ENCODE assay signal across 8 cellular contexts in genomic region chr11:114075891-114076441, GRCh38. TPM values are rescaled to one million over a fixed set of nuclear protein-coding genes. Genes with fewer than 3 reads are reported as not detected.
DNase-seq lines count a peak whose midpoint lies in the region; ATAC-seq and TF ChIP-seq lines count a peak whose summit lies in the region.

No MANE protein-coding gene starts in this region.

- no peaks in the 10 kb centered on the region for H3K9me3 ChIP-seq in HCT116 (ENCODE audit: control insufficient read depth in 1 of 2, insufficient read depth in 1 of 2, low read depth in 1 of 2, low read length in 2 of 2)
- H3K9me3 ChIP-seq in esophagus squamous epithelium, result no peaks in the 10 kb centered on the region
- H3K9me3 ChIP-seq in ovary, result no peaks in the 10 kb centered on the region

- no peak overlapping the region for H3K4me3 ChIP-seq in AG09309 (ENCODE audit: control insufficient read depth, low read depth, low read length)
- no peak overlapping the region for H3K4me3 ChIP-seq in HCT116 (replicated peaks in 1 of 2; ENCODE audit: low read depth in 1 of 2, low read length in 2 of 2)
- peak overlapping the region in 3 of 4 donors; percentile 13 to 24 (median 21) for H3K4me3 ChIP-seq in esophagus squamous epithelium
- H3K4me3 ChIP-seq in ovary, result peak overlapping the region; percentile 5

- intact Hi-C loops in HCT116 (cut with micrococcal nuclease) (loop anchor here (2.0 kb wide), 1 partner anchor 39 kb away; no protein-coding TSS in a partner anchor), esophagus squamous epithelium (cut with DNase I) (no loop called here), ovary (cut with DNase I) (loop anchor here in 1 of 4 donors (10.0 kb wide), 1 partner anchor 59 kb away; no protein-coding TSS in a partner anchor)

- H3K4me1 ChIP-seq in HCT116 (ENCODE audit: control insufficient read depth in 1 of 2, insufficient read depth in 2 of 2, low read length in 2 of 2) (no peaks in the 10 kb centered on the region), esophagus squamous epithelium (peaks cover 25 to 95% (median 61%) of the 10 kb centered on the region in 3 donors), ovary (ENCODE audit: insufficient read depth) (peaks cover 46% of the 10 kb centered on the region)

- ATAC-seq in HCT116 (peak; percentile 89), GM19324 (IDR thresholded peaks at IDR 0.05; ENCODE audit: low FRiP score, unreplicated experiment) (no peak)

- no peaks in the 10 kb centered on the region for H3K9me3 Mint-ChIP-seq in activated CD4-positive, alpha-beta T cell treated with anti-CD3 and anti-CD28 coated beads, Interleukin-2, amount 10 ng/mL, durations not matched to agents 7 days and 5 days

- H3K36me3 ChIP-seq in HCT116 (ENCODE audit: control insufficient read depth in 1 of 2, insufficient read depth in 2 of 2, low read length in 2 of 2) (no peaks in the 10 kb centered on the region), esophagus squamous epithelium (peaks cover 0 to 78% (median 0%) of the 10 kb centered on the region in 3 donors), ovary (no peaks in the 10 kb centered on the region)

- H3K27ac ChIP-seq in HCT116 (ENCODE audit: low read depth, low read length) (no peak overlapping the region), esophagus squamous epithelium (peak overlapping the region in 3 of 4 donors; percentile 11 to 67 (median 51)), ovary (peak overlapping the region; percentile 10 to 21)

- CTCF ChIA-PET in HCT116 (lab: Charles Lee), result no interaction called here
- CTCF ChIA-PET in activated CD4-positive, alpha-beta T cell treated with anti-CD3 and anti-CD28 coated beads, Interleukin-2, amount 10 ng/mL, durations not matched to agents 7 days and 5 days (lab: Charles Lee), result interaction anchor here (1.4 kb wide), 1 partner anchor 11 kb away, joined by 3 read pairs; no protein-coding TSS in a partner anchor

- peaks cover 28% of the 10 kb centered on the region for H3K27me3 Mint-ChIP-seq in activated CD4-positive, alpha-beta T cell treated with anti-CD3 and anti-CD28 coated beads, Interleukin-2, amount 10 ng/mL, durations not matched to agents 7 days and 5 days

- DNase-seq in AG09309 (ENCODE audit: low read depth) (no peak), HCT116 (ENCODE audit: low read depth, low spot score) (peak; percentile 6), esophagus squamous epithelium (lab: John Stamatoyannopoulos, UW) (no peak), ovary (peak in 3 of 5 donors; percentile 42 to 66 (median 55)), NCI-H1048 (lab: John Stamatoyannopoulos, UW) (no peak), GDM1 (lab: John Stamatoyannopoulos, UW) (no peak)
- DNase-seq in activated CD4-positive, alpha-beta T cell treated with anti-CD3 and anti-CD28 coated beads, Interleukin-2, amount 10 ng/mL, durations not matched to agents 7 days and 5 days, result peak; percentile 32

- no peaks in the 10 kb centered on the region for H3K36me3 Mint-ChIP-seq in activated CD4-positive, alpha-beta T cell treated with anti-CD3 and anti-CD28 coated beads, Interleukin-2, amount 10 ng/mL, durations not matched to agents 7 days and 5 days (ENCODE audit: low read depth)

- H3K79me2 ChIP-seq in HCT116 (ENCODE audit: insufficient read depth, low read length), result no peaks in the 10 kb centered on the region

- H3K4me3 Mint-ChIP-seq in activated CD4-positive, alpha-beta T cell treated with anti-CD3 and anti-CD28 coated beads, Interleukin-2, amount 10 ng/mL, durations not matched to agents 7 days and 5 days, result no peak overlapping the region

- H2AFZ ChIP-seq in HCT116 (ENCODE audit: low read depth, low read length, poor library complexity, severe bottlenecking), result no peak overlapping the region

- H3K9ac ChIP-seq in HCT116 (ENCODE audit: low read length), result no peak overlapping the region

- TF ChIP-seq RAD21 in HCT116 (IDR thresholded peaks at IDR 0.05; ENCODE audit: low read depth), result peak; percentile 29; the same call in 1 of the 2 replicates

- TF ChIP-seq POLR2A in HCT116 (IDR thresholded peaks at IDR 0.05; ENCODE audit: borderline replicate concordance, extremely low read depth, insufficient read depth, insufficient read length) (no peak), esophagus squamous epithelium (IDR thresholded peaks at IDR 0.05) (no peak), ovary (IDR thresholded peaks at IDR 0.05) (no peak)

- H4K20me1 ChIP-seq in HCT116 (ENCODE audit: insufficient read depth), result no peaks in the 10 kb centered on the region

- POLR2A ChIA-PET in HCT116 (lab: Charles Lee), result no interaction called here
- POLR2A ChIA-PET in activated CD4-positive, alpha-beta T cell treated with anti-CD3 and anti-CD28 coated beads, Interleukin-2, amount 10 ng/mL, durations not matched to agents 7 days and 5 days (lab: Charles Lee), result no interaction called here

- peaks cover 31% of the 10 kb centered on the region for H3K27me3 ChIP-seq in HCT116 (ENCODE audit: insufficient read depth, low read length)
- peaks cover 0 to 5% (median 0%) of the 10 kb centered on the region in 4 donors for H3K27me3 ChIP-seq in esophagus squamous epithelium
- no peaks in the 10 kb centered on the region for H3K27me3 ChIP-seq in ovary

- no peak overlapping the region for H3K27ac Mint-ChIP-seq in activated CD4-positive, alpha-beta T cell treated with anti-CD3 and anti-CD28 coated beads, Interleukin-2, amount 10 ng/mL, durations not matched to agents 7 days and 5 days

- H3K4me2 ChIP-seq in HCT116 (ENCODE audit: low read length), result peak overlapping the region; percentile 36; the same call in 1 of the 2 replicates

- no TSS peak for BruUV-seq in HCT116 (replicated peaks; lab: Mats Ljungman, UMichigan)

- TF ChIP-seq CTCF in AG09309 (IDR thresholded peaks at IDR 0.05; ENCODE audit: control insufficient read depth, insufficient read depth, low read depth, low read length, missing control alignments), result peak; percentile 74
- TF ChIP-seq CTCF in HCT116 (IDR thresholded peaks at IDR 0.05 in 2 of 3, conservative IDR thresholded peaks at IDR 0.05 in 1 of 3; ENCODE audit: borderline replicate concordance in 1 of 3, insufficient read depth in 1 of 3, low read depth in 2 of 3, low read length in 2 of 3), result peak; percentile 10 to 78 (median 66); a peak in 5 of 6 replicates
- peak in 5 of 6 experiments; percentile 43 to 68 (median 57) for TF ChIP-seq CTCF in esophagus squamous epithelium (IDR thresholded peaks at IDR 0.05)
- peak; percentile 44 to 67 (median 47) for TF ChIP-seq CTCF in ovary (IDR thresholded peaks at IDR 0.05)

- peaks cover 66% of the 10 kb centered on the region for H3K4me1 Mint-ChIP-seq in activated CD4-positive, alpha-beta T cell treated with anti-CD3 and anti-CD28 coated beads, Interleukin-2, amount 10 ng/mL, durations not matched to agents 7 days and 5 days

- 46 to 49% methylated on average over 17 of the region's 18 CpGs for WGBS in esophagus squamous epithelium, 2 donors
- 45 to 47% (median 45%) methylated on average over 18 of the region's 18 CpGs for WGBS in ovary, 3 donors

- no peaks in the 10 kb centered on the region for H3K9me2 ChIP-seq in HCT116 (ENCODE audit: insufficient read depth)

- no peak for TF ChIP-seq EP300 in ovary (IDR thresholded peaks at IDR 0.05)

- RAD21 ChIA-PET in HCT116 (lab: Charles Lee; ENCODE audit: low non-redundant PET in 1 of 2, low total read pairs in 2 of 2, uncharacterized antibody in 2 of 2, unreplicated experiment in 2 of 2), result no interaction called here

TF ChIP-seq in HCT116, 20 proteins besides CTCF, POLR2A, EP300 and RAD21 (continues in another document):
- TF ChIP-seq MAX (IDR thresholded peaks at IDR 0.05) (no peak), EZH2 (IDR thresholded peaks at IDR 0.05) (no peak), FOSL1 (IDR thresholded peaks at IDR 0.05; ENCODE audit: low read depth) (no peak), JUND (IDR thresholded peaks at IDR 0.05) (no peak), ZBTB33 (IDR thresholded peaks at IDR 0.05; ENCODE audit: extremely low read depth, insufficient replicate concordance, low read length) (no peak), EZH2phosphoT487 (IDR thresholded peaks at IDR 0.05; ENCODE audit: borderline replicate concordance) (no peak), TCF7L2 (IDR thresholded peaks at IDR 0.05; ENCODE audit: borderline replicate concordance, extremely low read depth, insufficient read depth, insufficient read length) (no peak)

RNA-seq across cellular contexts. Expression of gene ZBTB16, which starts 16.5 kb away (rescaled TPM):
- total RNA-seq in HCT116 (2021; ENCODE audit: unreplicated experiment) (0.30 TPM), esophagus squamous epithelium (100 to 1,000 TPM in 1 of 4 donors, 10 to 100 TPM in 3; 10.4 to 137 (median 18.8) TPM), ovary (100 to 1,000 TPM in 3 of 7 donors, 10 to 100 TPM in 4; 12.7 to 160 (median 94.6) TPM)
- not detected in 2 replicates for polyA plus RNA-seq in HCT116 (2012)
- 1 to 10 TPM; 7.4 to 7.6 TPM for total RNA-seq in activated CD4-positive, alpha-beta T cell treated with anti-CD3 and anti-CD28 coated beads, Interleukin-2, amount 10 ng/mL, durations not matched to agents 7 days and 5 days
- 10 to 100 TPM; 20.0 to 41.4 TPM for polyA plus RNA-seq in ovary

Comparison
In these comparisons a context has a peak if more than half of its experiments do, and no peak if none do; other contexts are left out.
1. DNase-seq: peak in HCT116 (single experiment), activated CD4-positive, alpha-beta T cell treated with anti-CD3 and anti-CD28 coated beads, Interleukin-2, amount 10 ng/mL, durations not matched to agents 7 days and 5 days (single experiment) and ovary (3 of 5); none in AG09309 (single experiment), esophagus squamous epithelium (single experiment), NCI-H1048 (single experiment) and GDM1 (single experiment).
2. H3K4me3 ChIP-seq: peak in esophagus squamous epithelium (3 of 4) and ovary (single experiment); none in AG09309 (single experiment) and HCT116 (0 of 2).
3. Peak in every context shown above with its lines, with median percentiles within 50 percentile points of each other: CTCF ChIP-seq.